In the genomic region with DNA sequence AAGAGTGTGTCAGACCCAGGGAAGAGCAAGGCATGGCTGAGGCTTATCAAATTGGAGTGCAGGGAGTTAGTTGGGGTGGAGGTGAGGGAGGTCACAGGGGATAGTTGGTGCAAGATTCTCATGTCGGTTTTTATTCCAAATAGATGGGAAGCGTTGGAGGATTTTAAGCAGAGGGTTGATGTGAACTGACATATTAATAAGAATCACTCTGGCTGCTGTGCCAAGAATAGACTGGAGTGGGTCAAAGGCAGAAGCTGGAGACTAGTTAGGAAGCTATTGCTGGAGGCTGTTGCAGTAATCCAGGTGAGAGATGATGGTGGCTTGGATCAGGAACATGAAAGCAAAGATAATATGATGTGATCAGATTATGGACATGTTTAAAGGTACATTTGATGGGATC, we compare ENCODE assay signal across 37 cellular contexts. TPM values are rescaled to one million over a fixed set of nuclear protein-coding genes. Genes with fewer than 3 reads are reported as not detected.
"Had no signal": no experiment of that assay in that cellular context is flagged by ENCODE, and none has a peak within 500 bp of the region (broad histone marks: within the 10 kb centered on the region; RNA-seq: fewer than 3 reads in every experiment).

No MANE protein-coding gene starts in this region.

- H3K27me3 ChIP-seq: ascending aorta, breast epithelium, esophagus muscularis mucosa, foreskin keratinocyte, gastrocnemius medialis had no signal

- DNase-seq: activated B cell treated with CpG ODN at 0.5 μM for 24 hours; activated CD4-positive, alpha-beta memory T cell treated with anti-CD3 and anti-CD28 coated beads for 36 hours; activated CD4-positive, alpha-beta T cell treated with anti-CD3 and anti-CD28 coated beads for 36 hours; activated CD4-positive, alpha-beta T cell treated with anti-CD3 and anti-CD28 coated beads, Interleukin-2, amount 10 ng/mL, durations not matched to agents 24 days and 14 days; activated CD4-positive, CD25-positive, alpha-beta regulatory T cell treated with anti-CD3 and anti-CD28 coated beads, Interleukin-2, amount 50 U/mL, for 72 hours; activated CD8-positive, alpha-beta memory T cell treated with anti-CD3 and anti-CD28 coated beads, Interleukin-2, amount 10 ng/mL, durations not matched to agents 7 days and 5 days; activated CD8-positive, alpha-beta memory T cell treated with anti-CD3 and anti-CD28 coated beads, Interleukin-2, amount 50 U/mL, for 4 hours; activated CD8-positive, alpha-beta T cell treated with anti-CD3 and anti-CD28 coated beads, Interleukin-2, amount 10 ng/mL, durations not matched to agents 7 days and 5 days; activated effector memory CD4-positive, alpha-beta T cell treated with anti-CD3 and anti-CD28 coated beads, Interleukin-2, amount 50 U/mL, for 16 hours; activated naive CD4-positive, alpha-beta T cell treated with anti-CD3 and anti-CD28 coated beads for 36 hours; activated naive CD8-positive, alpha-beta T cell treated with anti-CD3 and anti-CD28 coated beads, Interleukin-2, amount 10 ng/mL, durations not matched to agents 7 days and 5 days; activated T-cell treated with anti-CD3 and anti-CD28 coated beads, Interleukin-2, amount 50 U/mL, for 1 hour; activated T-cell treated with anti-CD3 and anti-CD28 coated beads, Interleukin-2, amount 50 U/mL, for 48 hours; dermis blood vessel endothelial cell; effector CD4-positive, alpha-beta T cell; effector memory CD8-positive, alpha-beta T cell; erythroblast; foreskin keratinocyte; gastrocnemius medialis; glutamatergic neuron; T-helper 1 cell; T-helper 17 cell; T1000; WERI-Rb-1 had no signal

- H3K4me1 ChIP-seq: ascending aorta, breast epithelium, esophagus muscularis mucosa, foreskin keratinocyte, gastrocnemius medialis had no signal

- H3K27ac ChIP-seq: ascending aorta, breast epithelium, cardiac muscle cell, coronary artery, esophagus muscularis mucosa, foreskin keratinocyte, gastrocnemius medialis, WERI-Rb-1 had no signal

- H3K4me3 Mint-ChIP-seq: activated B cell treated with CpG ODN at 0.5 μM for 24 hours; activated CD4-positive, alpha-beta memory T cell treated with anti-CD3 and anti-CD28 coated beads for 36 hours; activated CD4-positive, alpha-beta T cell treated with anti-CD3 and anti-CD28 coated beads for 36 hours; activated CD4-positive, alpha-beta T cell treated with anti-CD3 and anti-CD28 coated beads, Interleukin-2, amount 10 ng/mL, durations not matched to agents 24 days and 14 days; activated CD8-positive, alpha-beta memory T cell treated with anti-CD3 and anti-CD28 coated beads, Interleukin-2, amount 10 ng/mL, durations not matched to agents 7 days and 5 days; activated CD8-positive, alpha-beta T cell treated with anti-CD3 and anti-CD28 coated beads, Interleukin-2, amount 10 ng/mL, durations not matched to agents 7 days and 5 days; activated naive CD4-positive, alpha-beta T cell treated with anti-CD3 and anti-CD28 coated beads for 36 hours; activated naive CD8-positive, alpha-beta T cell treated with anti-CD3 and anti-CD28 coated beads, Interleukin-2, amount 10 ng/mL, durations not matched to agents 7 days and 5 days; activated T-helper 1 cell treated with anti-CD3 and anti-CD28 coated beads, Interleukin-12 subunit alpha, Interleukin-12 subunit beta, Interleukin-2, Interleukin-4 antibody, amounts not matched to agents 30 ng/mL and 10 ng/mL and 1 ng/mL, durations not matched to agents 14 hours and 24 hours and 36 hours; brain; central memory CD8-positive, alpha-beta T cell; effector memory CD8-positive, alpha-beta T cell; T-helper 17 cell; T-helper 2 cell treated with Interferon-gamma antibody and Interleukin-4, amounts not matched to agents 5 μg/mL and 100 μg/mL, for 36 hours had no signal

- H3K27me3 Mint-ChIP-seq: activated B cell treated with CpG ODN at 0.5 μM for 24 hours; activated CD4-positive, alpha-beta T cell treated with anti-CD3 and anti-CD28 coated beads for 36 hours had no signal

- H3K4me1 Mint-ChIP-seq: activated B cell treated with CpG ODN at 0.5 μM for 24 hours; activated CD4-positive, alpha-beta T cell treated with anti-CD3 and anti-CD28 coated beads for 36 hours; activated CD4-positive, alpha-beta T cell treated with anti-CD3 and anti-CD28 coated beads, Interleukin-2, amount 10 ng/mL, durations not matched to agents 24 days and 14 days; central memory CD8-positive, alpha-beta T cell; T-helper 17 cell had no signal

- ATAC-seq: activated CD4-positive, alpha-beta T cell treated with anti-CD3 and anti-CD28 coated beads for 36 hours; activated CD8-positive, alpha-beta memory T cell treated with anti-CD3 and anti-CD28 coated beads, Interleukin-2, amount 10 ng/mL, durations not matched to agents 7 days and 5 days; activated CD8-positive, alpha-beta T cell treated with anti-CD3 and anti-CD28 coated beads, Interleukin-2, amount 10 ng/mL, durations not matched to agents 7 days and 5 days; activated naive CD4-positive, alpha-beta T cell treated with anti-CD3 and anti-CD28 coated beads, Interleukin-2, amount 50 U/mL, for 72 hours; effector memory CD8-positive, alpha-beta T cell; foreskin keratinocyte; gastrocnemius medialis; T-helper 17 cell had no signal

- H3K9me3 Mint-ChIP-seq: activated B cell treated with CpG ODN at 0.5 μM for 24 hours; activated CD4-positive, alpha-beta memory T cell treated with anti-CD3 and anti-CD28 coated beads for 36 hours; activated CD4-positive, alpha-beta T cell treated with anti-CD3 and anti-CD28 coated beads, Interleukin-2, amount 10 ng/mL, durations not matched to agents 24 days and 14 days; activated naive CD4-positive, alpha-beta T cell treated with anti-CD3 and anti-CD28 coated beads for 36 hours; activated naive CD4-positive, alpha-beta T cell treated with anti-CD3 and anti-CD28 coated beads, Interleukin-2, amount 50 U/mL, for 72 hours; activated naive CD8-positive, alpha-beta T cell treated with anti-CD3 and anti-CD28 coated beads, Interleukin-2, amount 10 ng/mL, durations not matched to agents 7 days and 5 days; activated T-helper 1 cell treated with anti-CD3 and anti-CD28 coated beads, Interleukin-12 subunit alpha, Interleukin-12 subunit beta, Interleukin-2, Interleukin-4 antibody, amounts not matched to agents 30 ng/mL and 10 ng/mL and 1 ng/mL, durations not matched to agents 14 hours and 24 hours and 36 hours; activated T-helper 2 cell treated with anti-CD3 and anti-CD28 coated beads, Interferon-gamma antibody, Interleukin-2, Interleukin-4, amounts not matched to agents 10 μg/mL and 5 μg/mL and 100 μg/mL, durations not matched to agents 14 hours and 24 hours and 36 hours; central memory CD8-positive, alpha-beta T cell; effector memory CD8-positive, alpha-beta T cell; T-helper 2 cell treated with Interferon-gamma antibody and Interleukin-4, amounts not matched to agents 5 μg/mL and 100 μg/mL, for 36 hours had no signal

- H3K36me3 Mint-ChIP-seq: activated CD4-positive, alpha-beta memory T cell treated with anti-CD3 and anti-CD28 coated beads for 36 hours; activated CD8-positive, alpha-beta memory T cell treated with anti-CD3 and anti-CD28 coated beads, Interleukin-2, amount 10 ng/mL, durations not matched to agents 7 days and 5 days; activated naive CD4-positive, alpha-beta T cell treated with anti-CD3 and anti-CD28 coated beads, Interleukin-2, amount 50 U/mL, for 72 hours; activated naive CD8-positive, alpha-beta T cell treated with anti-CD3 and anti-CD28 coated beads, Interleukin-2, amount 10 ng/mL, durations not matched to agents 7 days and 5 days; brain had no signal

- H3K27ac Mint-ChIP-seq: activated B cell treated with CpG ODN at 0.5 μM for 24 hours; activated CD4-positive, alpha-beta memory T cell treated with anti-CD3 and anti-CD28 coated beads for 36 hours; activated CD4-positive, alpha-beta T cell treated with anti-CD3 and anti-CD28 coated beads for 36 hours; activated CD4-positive, alpha-beta T cell treated with anti-CD3 and anti-CD28 coated beads, Interleukin-2, amount 10 ng/mL, durations not matched to agents 24 days and 14 days; activated CD8-positive, alpha-beta memory T cell treated with anti-CD3 and anti-CD28 coated beads, Interleukin-2, amount 10 ng/mL, durations not matched to agents 7 days and 5 days; activated CD8-positive, alpha-beta T cell treated with anti-CD3 and anti-CD28 coated beads, Interleukin-2, amount 10 ng/mL, durations not matched to agents 7 days and 5 days; activated naive CD4-positive, alpha-beta T cell treated with anti-CD3 and anti-CD28 coated beads for 36 hours; activated naive CD4-positive, alpha-beta T cell treated with anti-CD3 and anti-CD28 coated beads, Interleukin-2, amount 50 U/mL, for 72 hours; activated naive CD8-positive, alpha-beta T cell treated with anti-CD3 and anti-CD28 coated beads, Interleukin-2, amount 10 ng/mL, durations not matched to agents 7 days and 5 days; activated T-helper 1 cell treated with anti-CD3 and anti-CD28 coated beads, Interleukin-12 subunit alpha, Interleukin-12 subunit beta, Interleukin-2, Interleukin-4 antibody, amounts not matched to agents 30 ng/mL and 10 ng/mL and 1 ng/mL, durations not matched to agents 14 hours and 24 hours and 36 hours; activated T-helper 2 cell treated with anti-CD3 and anti-CD28 coated beads, Interferon-gamma antibody, Interleukin-2, Interleukin-4, amounts not matched to agents 10 μg/mL and 5 μg/mL and 100 μg/mL, durations not matched to agents 14 hours and 24 hours and 36 hours; effector memory CD8-positive, alpha-beta T cell; T-helper 17 cell; T-helper 2 cell treated with Interferon-gamma antibody and Interleukin-4, amounts not matched to agents 5 μg/mL and 100 μg/mL, for 36 hours had no signal

- H3K4me3 ChIP-seq: ascending aorta, breast epithelium, cardiac muscle cell, coronary artery, esophagus muscularis mucosa, gastrocnemius medialis had no signal

RNA-seq across cellular contexts. Expression of a gene that starts 36.5 kb away (rescaled TPM):
- total RNA-seq: activated B cell treated with CpG ODN at 0.5 μM for 24 hours; activated CD4-positive, alpha-beta memory T cell treated with anti-CD3 and anti-CD28 coated beads for 36 hours; activated CD4-positive, alpha-beta T cell treated with anti-CD3 and anti-CD28 coated beads for 36 hours; activated CD4-positive, alpha-beta T cell treated with anti-CD3 and anti-CD28 coated beads, Interleukin-2, amount 10 ng/mL, durations not matched to agents 24 days and 14 days; activated CD8-positive, alpha-beta memory T cell treated with anti-CD3 and anti-CD28 coated beads for 36 hours; activated CD8-positive, alpha-beta memory T cell treated with anti-CD3 and anti-CD28 coated beads, Interleukin-2, amount 10 ng/mL, durations not matched to agents 7 days and 5 days; activated naive CD4-positive, alpha-beta T cell treated with anti-CD3 and anti-CD28 coated beads for 36 hours; activated naive CD4-positive, alpha-beta T cell treated with anti-CD3 and anti-CD28 coated beads, Interleukin-2, amount 50 U/mL, for 72 hours; activated T-helper 1 cell treated with anti-CD3 and anti-CD28 coated beads, Interleukin-12 subunit alpha, Interleukin-12 subunit beta, Interleukin-2, Interleukin-4 antibody, amounts not matched to agents 30 ng/mL and 10 ng/mL and 1 ng/mL, durations not matched to agents 14 hours and 24 hours and 36 hours; activated T-helper 2 cell treated with anti-CD3 and anti-CD28 coated beads, Interferon-gamma antibody, Interleukin-2, Interleukin-4, amounts not matched to agents 10 μg/mL and 5 μg/mL and 100 μg/mL, durations not matched to agents 14 hours and 24 hours and 36 hours; ascending aorta; breast epithelium; cardiac muscle cell; cerebellum; dermis blood vessel endothelial cell; esophagus muscularis mucosa; foreskin keratinocyte; gastrocnemius medialis; T-helper 17 cell had no signal
- polyA plus RNA-seq: cardiac muscle cell, foreskin keratinocyte had no signal
